ENCODE assay signal across 1 cellular context in the genomic region with DNA sequence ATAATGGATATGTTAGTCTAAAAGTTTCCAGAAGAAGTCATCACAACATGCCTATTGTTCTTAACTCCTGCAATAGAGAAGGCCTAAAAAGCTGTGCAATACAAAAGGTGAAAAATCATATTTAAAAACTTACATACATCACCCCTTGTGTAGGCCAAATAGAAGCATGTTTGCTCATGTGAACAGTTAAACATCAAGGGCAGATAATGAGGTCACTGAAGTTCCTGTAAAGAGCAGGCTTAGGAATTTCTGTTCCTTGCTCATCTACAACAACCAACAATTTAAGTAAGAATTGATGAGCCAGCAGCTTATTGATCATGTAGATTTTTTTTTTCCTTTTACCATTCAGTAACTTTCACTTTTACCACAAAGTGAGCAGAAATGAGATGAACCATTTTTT.
TF ChIP-seq lines count a peak whose summit lies in the region.

No MANE protein-coding gene starts in this region.

TF ChIP-seq in HepG2, 621 proteins besides CTCF, POLR2A, EP300 and RAD21 (continued from another document and continues in another):
- TF ChIP-seq, protein P1, sequence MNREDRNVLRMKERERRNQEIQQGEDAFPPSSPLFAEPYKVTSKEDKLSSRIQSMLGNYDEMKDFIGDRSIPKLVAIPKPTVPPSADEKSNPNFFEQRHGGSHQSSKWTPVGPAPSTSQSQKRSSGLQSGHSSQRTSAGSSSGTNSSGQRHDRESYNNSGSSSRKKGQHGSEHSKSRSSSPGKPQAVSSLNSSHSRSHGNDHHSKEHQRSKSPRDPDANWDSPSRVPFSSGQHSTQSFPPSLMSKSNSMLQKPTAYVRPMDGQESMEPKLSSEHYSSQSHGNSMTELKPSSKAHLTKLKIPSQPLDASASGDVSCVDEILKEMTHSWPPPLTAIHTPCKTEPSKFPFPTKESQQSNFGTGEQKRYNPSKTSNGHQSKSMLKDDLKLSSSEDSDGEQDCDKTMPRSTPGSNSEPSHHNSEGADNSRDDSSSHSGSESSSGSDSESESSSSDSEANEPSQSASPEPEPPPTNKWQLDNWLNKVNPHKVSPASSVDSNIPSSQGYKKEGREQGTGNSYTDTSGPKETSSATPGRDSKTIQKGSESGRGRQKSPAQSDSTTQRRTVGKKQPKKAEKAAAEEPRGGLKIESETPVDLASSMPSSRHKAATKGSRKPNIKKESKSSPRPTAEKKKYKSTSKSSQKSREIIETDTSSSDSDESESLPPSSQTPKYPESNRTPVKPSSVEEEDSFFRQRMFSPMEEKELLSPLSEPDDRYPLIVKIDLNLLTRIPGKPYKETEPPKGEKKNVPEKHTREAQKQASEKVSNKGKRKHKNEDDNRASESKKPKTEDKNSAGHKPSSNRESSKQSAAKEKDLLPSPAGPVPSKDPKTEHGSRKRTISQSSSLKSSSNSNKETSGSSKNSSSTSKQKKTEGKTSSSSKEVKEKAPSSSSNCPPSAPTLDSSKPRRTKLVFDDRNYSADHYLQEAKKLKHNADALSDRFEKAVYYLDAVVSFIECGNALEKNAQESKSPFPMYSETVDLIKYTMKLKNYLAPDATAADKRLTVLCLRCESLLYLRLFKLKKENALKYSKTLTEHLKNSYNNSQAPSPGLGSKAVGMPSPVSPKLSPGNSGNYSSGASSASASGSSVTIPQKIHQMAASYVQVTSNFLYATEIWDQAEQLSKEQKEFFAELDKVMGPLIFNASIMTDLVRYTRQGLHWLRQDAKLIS (CRISPR knock-in tag; IDR thresholded peaks at IDR 0.05) = no peak
- TF ChIP-seq ZSCAN9 (CRISPR knock-in tag; IDR thresholded peaks at IDR 0.05; ENCODE audit: borderline replicate concordance) (no peak), ZNF75D (CRISPR knock-in tag; IDR thresholded peaks at IDR 0.05; ENCODE audit: borderline replicate concordance) (no peak), ZNF430 (CRISPR knock-in tag; IDR thresholded peaks at IDR 0.05) (no peak), ONECUT2 (CRISPR knock-in tag; IDR thresholded peaks at IDR 0.05) (no peak), CEBPG (CRISPR knock-in tag; IDR thresholded peaks at IDR 0.05) (peak; percentile 27; the same call in 1 of the 2 replicates), AHR (CRISPR knock-in tag; IDR thresholded peaks at IDR 0.05) (no peak), HCFC1 (IDR thresholded peaks at IDR 0.05; ENCODE audit: low read depth, low read length) (no peak), ZBTB7A (CRISPR knock-in tag; IDR thresholded peaks at IDR 0.05) (no peak), CREB1 (IDR thresholded peaks at IDR 0.05) (no peak), CREB1 (CRISPR knock-in tag; IDR thresholded peaks at IDR 0.05) (peak; percentile 61; the same call in 1 of the 2 replicates), ZNF549 (CRISPR knock-in tag; IDR thresholded peaks at IDR 0.05) (no peak), TCF7L2 (IDR thresholded peaks at IDR 0.05; ENCODE audit: low read depth, low read length) (no peak), SNRNP70 (IDR thresholded peaks at IDR 0.05; ENCODE audit: low read depth, low read length) (no peak), ZNF354B (CRISPR knock-in tag; IDR thresholded peaks at IDR 0.05) (no peak), ZNF44 (CRISPR knock-in tag; IDR thresholded peaks at IDR 0.05) (no peak), RORA (CRISPR knock-in tag; IDR thresholded peaks at IDR 0.05) (no peak), ZNF816 (CRISPR knock-in tag; IDR thresholded peaks at IDR 0.05; ENCODE audit: borderline replicate concordance) (no peak), THYN1 (CRISPR knock-in tag; IDR thresholded peaks at IDR 0.05; ENCODE audit: borderline replicate concordance, low read depth) (no peak), KMT2B (CRISPR knock-in tag; IDR thresholded peaks at IDR 0.05) (no peak), GATAD2A (CRISPR knock-in tag; IDR thresholded peaks at IDR 0.05) (peak; percentile 64), RBFOX2 (IDR thresholded peaks at IDR 0.05; ENCODE audit: low read depth, low read length) (no peak), ATM (IDR thresholded peaks at IDR 0.05; ENCODE audit: borderline replicate concordance) (no peak), NR1H2 (CRISPR knock-in tag; IDR thresholded peaks at IDR 0.05; ENCODE audit: borderline replicate concordance, low read depth) (no peak), ZNF83 (CRISPR knock-in tag; IDR thresholded peaks at IDR 0.05; ENCODE audit: borderline replicate concordance) (no peak), HOXD1 (CRISPR knock-in tag; IDR thresholded peaks at IDR 0.05) (no peak), ZNF550 (CRISPR knock-in tag; IDR thresholded peaks at IDR 0.05; ENCODE audit: borderline replicate concordance) (no peak), HNF4A (CRISPR knock-in tag; IDR thresholded peaks at IDR 0.05) (peak; percentile 26; the same call in 1 of the 2 replicates), ZFP36L1 (CRISPR knock-in tag; IDR thresholded peaks at IDR 0.05) (no peak), NRL (CRISPR knock-in tag; IDR thresholded peaks at IDR 0.05; ENCODE audit: borderline replicate concordance) (no peak), NPAS2 (CRISPR knock-in tag; IDR thresholded peaks at IDR 0.05; ENCODE audit: borderline replicate concordance) (no peak)
- TF ChIP-seq, protein P2, sequence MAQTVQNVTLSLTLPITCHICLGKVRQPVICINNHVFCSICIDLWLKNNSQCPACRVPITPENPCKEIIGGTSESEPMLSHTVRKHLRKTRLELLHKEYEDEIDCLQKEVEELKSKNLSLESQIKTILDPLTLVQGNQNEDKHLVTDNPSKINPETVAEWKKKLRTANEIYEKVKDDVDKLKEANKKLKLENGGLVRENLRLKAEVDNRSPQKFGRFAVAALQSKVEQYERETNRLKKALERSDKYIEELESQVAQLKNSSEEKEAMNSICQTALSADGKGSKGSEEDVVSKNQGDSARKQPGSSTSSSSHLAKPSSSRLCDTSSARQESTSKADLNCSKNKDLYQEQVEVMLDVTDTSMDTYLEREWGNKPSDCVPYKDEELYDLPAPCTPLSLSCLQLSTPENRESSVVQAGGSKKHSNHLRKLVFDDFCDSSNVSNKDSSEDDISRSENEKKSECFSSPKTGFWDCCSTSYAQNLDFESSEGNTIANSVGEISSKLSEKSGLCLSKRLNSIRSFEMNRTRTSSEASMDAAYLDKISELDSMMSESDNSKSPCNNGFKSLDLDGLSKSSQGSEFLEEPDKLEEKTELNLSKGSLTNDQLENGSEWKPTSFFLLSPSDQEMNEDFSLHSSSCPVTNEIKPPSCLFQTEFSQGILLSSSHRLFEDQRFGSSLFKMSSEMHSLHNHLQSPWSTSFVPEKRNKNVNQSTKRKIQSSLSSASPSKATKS (CRISPR knock-in tag; IDR thresholded peaks at IDR 0.05) = no peak
- TF ChIP-seq, protein P3, sequence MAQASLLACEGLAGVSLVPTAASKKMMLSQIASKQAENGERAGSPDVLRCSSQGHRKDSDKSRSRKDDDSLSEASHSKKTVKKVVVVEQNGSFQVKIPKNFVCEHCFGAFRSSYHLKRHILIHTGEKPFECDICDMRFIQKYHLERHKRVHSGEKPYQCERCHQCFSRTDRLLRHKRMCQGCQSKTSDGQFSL (CRISPR knock-in tag; IDR thresholded peaks at IDR 0.05) = no peak
- TF ChIP-seq, protein P4, sequence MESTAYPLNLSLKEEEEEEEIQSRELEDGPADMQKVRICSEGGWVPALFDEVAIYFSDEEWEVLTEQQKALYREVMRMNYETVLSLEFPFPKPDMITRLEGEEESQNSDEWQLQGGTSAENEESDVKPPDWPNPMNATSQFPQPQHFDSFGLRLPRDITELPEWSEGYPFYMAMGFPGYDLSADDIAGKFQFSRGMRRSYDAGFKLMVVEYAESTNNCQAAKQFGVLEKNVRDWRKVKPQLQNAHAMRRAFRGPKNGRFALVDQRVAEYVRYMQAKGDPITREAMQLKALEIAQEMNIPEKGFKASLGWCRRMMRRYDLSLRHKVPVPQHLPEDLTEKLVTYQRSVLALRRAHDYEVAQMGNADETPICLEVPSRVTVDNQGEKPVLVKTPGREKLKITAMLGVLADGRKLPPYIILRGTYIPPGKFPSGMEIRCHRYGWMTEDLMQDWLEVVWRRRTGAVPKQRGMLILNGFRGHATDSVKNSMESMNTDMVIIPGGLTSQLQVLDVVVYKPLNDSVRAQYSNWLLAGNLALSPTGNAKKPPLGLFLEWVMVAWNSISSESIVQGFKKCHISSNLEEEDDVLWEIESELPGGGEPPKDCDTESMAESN (CRISPR knock-in tag; conservative IDR thresholded peaks at IDR 0.05) = no peak
- TF ChIP-seq, protein P5, sequence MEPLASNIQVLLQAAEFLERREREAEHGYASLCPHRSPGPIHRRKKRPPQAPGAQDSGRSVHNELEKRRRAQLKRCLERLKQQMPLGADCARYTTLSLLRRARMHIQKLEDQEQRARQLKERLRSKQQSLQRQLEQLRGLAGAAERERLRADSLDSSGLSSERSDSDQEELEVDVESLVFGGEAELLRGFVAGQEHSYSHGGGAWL (CRISPR knock-in tag; IDR thresholded peaks at IDR 0.05) = no peak
- TF ChIP-seq, protein P6, sequence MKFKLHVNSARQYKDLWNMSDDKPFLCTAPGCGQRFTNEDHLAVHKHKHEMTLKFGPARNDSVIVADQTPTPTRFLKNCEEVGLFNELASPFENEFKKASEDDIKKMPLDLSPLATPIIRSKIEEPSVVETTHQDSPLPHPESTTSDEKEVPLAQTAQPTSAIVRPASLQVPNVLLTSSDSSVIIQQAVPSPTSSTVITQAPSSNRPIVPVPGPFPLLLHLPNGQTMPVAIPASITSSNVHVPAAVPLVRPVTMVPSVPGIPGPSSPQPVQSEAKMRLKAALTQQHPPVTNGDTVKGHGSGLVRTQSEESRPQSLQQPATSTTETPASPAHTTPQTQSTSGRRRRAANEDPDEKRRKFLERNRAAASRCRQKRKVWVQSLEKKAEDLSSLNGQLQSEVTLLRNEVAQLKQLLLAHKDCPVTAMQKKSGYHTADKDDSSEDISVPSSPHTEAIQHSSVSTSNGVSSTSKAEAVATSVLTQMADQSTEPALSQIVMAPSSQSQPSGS (CRISPR knock-in tag; IDR thresholded peaks at IDR 0.05) = peak; percentile 72; the same call in 1 of the 2 replicates
- TF ChIP-seq, protein P7, sequence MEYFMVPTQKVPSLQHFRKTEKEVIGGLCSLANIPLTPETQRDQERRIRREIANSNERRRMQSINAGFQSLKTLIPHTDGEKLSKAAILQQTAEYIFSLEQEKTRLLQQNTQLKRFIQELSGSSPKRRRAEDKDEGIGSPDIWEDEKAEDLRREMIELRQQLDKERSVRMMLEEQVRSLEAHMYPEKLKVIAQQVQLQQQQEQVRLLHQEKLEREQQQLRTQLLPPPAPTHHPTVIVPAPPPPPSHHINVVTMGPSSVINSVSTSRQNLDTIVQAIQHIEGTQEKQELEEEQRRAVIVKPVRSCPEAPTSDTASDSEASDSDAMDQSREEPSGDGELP (IDR thresholded peaks at IDR 0.05; ENCODE audit: borderline replicate concordance, low read depth) = no peak
- TF ChIP-seq, protein P8, sequence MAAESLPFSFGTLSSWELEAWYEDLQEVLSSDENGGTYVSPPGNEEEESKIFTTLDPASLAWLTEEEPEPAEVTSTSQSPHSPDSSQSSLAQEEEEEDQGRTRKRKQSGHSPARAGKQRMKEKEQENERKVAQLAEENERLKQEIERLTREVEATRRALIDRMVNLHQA (CRISPR knock-in tag; IDR thresholded peaks at IDR 0.05) = no peak
- TF ChIP-seq, protein P9, sequence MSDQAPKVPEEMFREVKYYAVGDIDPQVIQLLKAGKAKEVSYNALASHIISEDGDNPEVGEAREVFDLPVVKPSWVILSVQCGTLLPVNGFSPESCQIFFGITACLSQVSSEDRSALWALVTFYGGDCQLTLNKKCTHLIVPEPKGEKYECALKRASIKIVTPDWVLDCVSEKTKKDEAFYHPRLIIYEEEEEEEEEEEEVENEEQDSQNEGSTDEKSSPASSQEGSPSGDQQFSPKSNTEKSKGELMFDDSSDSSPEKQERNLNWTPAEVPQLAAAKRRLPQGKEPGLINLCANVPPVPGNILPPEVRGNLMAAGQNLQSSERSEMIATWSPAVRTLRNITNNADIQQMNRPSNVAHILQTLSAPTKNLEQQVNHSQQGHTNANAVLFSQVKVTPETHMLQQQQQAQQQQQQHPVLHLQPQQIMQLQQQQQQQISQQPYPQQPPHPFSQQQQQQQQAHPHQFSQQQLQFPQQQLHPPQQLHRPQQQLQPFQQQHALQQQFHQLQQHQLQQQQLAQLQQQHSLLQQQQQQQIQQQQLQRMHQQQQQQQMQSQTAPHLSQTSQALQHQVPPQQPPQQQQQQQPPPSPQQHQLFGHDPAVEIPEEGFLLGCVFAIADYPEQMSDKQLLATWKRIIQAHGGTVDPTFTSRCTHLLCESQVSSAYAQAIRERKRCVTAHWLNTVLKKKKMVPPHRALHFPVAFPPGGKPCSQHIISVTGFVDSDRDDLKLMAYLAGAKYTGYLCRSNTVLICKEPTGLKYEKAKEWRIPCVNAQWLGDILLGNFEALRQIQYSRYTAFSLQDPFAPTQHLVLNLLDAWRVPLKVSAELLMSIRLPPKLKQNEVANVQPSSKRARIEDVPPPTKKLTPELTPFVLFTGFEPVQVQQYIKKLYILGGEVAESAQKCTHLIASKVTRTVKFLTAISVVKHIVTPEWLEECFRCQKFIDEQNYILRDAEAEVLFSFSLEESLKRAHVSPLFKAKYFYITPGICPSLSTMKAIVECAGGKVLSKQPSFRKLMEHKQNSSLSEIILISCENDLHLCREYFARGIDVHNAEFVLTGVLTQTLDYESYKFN (CRISPR knock-in tag; conservative IDR thresholded peaks at IDR 0.05) = peak; percentile 68
- TF ChIP-seq, protein P10, sequence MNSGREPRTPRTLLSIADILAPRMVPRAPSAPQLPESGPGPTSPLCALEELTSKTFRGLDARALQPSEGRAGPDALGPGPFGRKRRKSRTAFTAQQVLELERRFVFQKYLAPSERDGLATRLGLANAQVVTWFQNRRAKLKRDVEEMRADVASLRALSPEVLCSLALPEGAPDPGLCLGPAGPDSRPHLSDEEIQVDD (CRISPR knock-in tag; IDR thresholded peaks at IDR 0.05; ENCODE audit: borderline replicate concordance) = no peak
- TF ChIP-seq, protein P11, sequence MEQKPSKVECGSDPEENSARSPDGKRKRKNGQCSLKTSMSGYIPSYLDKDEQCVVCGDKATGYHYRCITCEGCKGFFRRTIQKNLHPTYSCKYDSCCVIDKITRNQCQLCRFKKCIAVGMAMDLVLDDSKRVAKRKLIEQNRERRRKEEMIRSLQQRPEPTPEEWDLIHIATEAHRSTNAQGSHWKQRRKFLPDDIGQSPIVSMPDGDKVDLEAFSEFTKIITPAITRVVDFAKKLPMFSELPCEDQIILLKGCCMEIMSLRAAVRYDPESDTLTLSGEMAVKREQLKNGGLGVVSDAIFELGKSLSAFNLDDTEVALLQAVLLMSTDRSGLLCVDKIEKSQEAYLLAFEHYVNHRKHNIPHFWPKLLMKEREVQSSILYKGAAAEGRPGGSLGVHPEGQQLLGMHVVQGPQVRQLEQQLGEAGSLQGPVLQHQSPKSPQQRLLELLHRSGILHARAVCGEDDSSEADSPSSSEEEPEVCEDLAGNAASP (CRISPR knock-in tag; IDR thresholded peaks at IDR 0.05; ENCODE audit: borderline replicate concordance) = peak; percentile 55; the same call in 1 of the 2 replicates
